ENCODE assay signal across 8 cellular contexts in genomic region chr19:43462887-43463380, GRCh38. TPM values are rescaled to one million over a fixed set of nuclear protein-coding genes. Genes with fewer than 3 reads are reported as not detected.
DNase-seq lines count a peak whose midpoint lies in the region; ATAC-seq and TF ChIP-seq lines count a peak whose summit lies in the region.

No MANE protein-coding gene starts in this region.

- H3K27me3 Mint-ChIP-seq in activated naive CD4-positive, alpha-beta T cell treated with anti-CD3 and anti-CD28 coated beads for 36 hours (ENCODE audit: low read depth): no peaks in the 10 kb centered on the region

- no peak for TF ChIP-seq CTCF in adrenal gland (IDR thresholded peaks at IDR 0.05)
- TF ChIP-seq CTCF in liver (IDR thresholded peaks at IDR 0.05; ENCODE audit: low read depth, low read length, missing input control): no peak
- no peak for TF ChIP-seq CTCF in tibial artery (IDR thresholded peaks at IDR 0.05)

- TF ChIP-seq POLR2A in adrenal gland (IDR thresholded peaks at IDR 0.05) (no peak), GM18505 (IDR thresholded peaks at IDR 0.05; ENCODE audit: borderline replicate concordance, extremely low read depth, insufficient read depth, insufficient read length) (no peak)

- peaks cover 31% of the 10 kb centered on the region for H3K4me1 Mint-ChIP-seq in activated naive CD4-positive, alpha-beta T cell treated with anti-CD3 and anti-CD28 coated beads for 36 hours (ENCODE audit: low read depth)

- CTCF ChIA-PET in activated naive CD4-positive, alpha-beta T cell treated with anti-CD3 and anti-CD28 coated beads for 36 hours (lab: Charles Lee): interaction anchor here (0.8 to 3.8 kb wide), 6 partner anchors 16 to 132 kb away, joined by 3 to 37 read pairs (median 4); no protein-coding TSS in a partner anchor

- peaks cover 6 to 11% of the 10 kb centered on the region in 2 donors for H3K4me1 ChIP-seq in adrenal gland (replicated peaks in 1 of 2)
- H3K4me1 ChIP-seq in liver (ENCODE audit: control insufficient read depth in 4 of 4, insufficient read depth in 4 of 4, low read length in 3 of 4): peaks cover 0 to 12% (median 7%) of the 10 kb centered on the region in 4 donors
- peaks cover 0 to 22% (median 11%) of the 10 kb centered on the region in 4 donors for H3K4me1 ChIP-seq in tibial artery

- H3K9me3 Mint-ChIP-seq in activated naive CD4-positive, alpha-beta T cell treated with anti-CD3 and anti-CD28 coated beads for 36 hours: no peaks in the 10 kb centered on the region

- intact Hi-C loops in activated naive CD4-positive, alpha-beta T cell treated with anti-CD3 and anti-CD28 coated beads for 36 hours (cut with micrococcal nuclease): loop anchor here (1.0 to 10.0 kb wide), 8 partner anchors 12 to 322 kb away; partner anchors contain the start of genes IRGQ, KCNN4, PHLDB3 and PINLYP
- intact Hi-C loops in adrenal gland (cut with DNase I) (no loop called here), tibial artery (cut with DNase I; ENCODE audit: low total_unique reads) (loop anchor here (5.0 kb wide), 1 partner anchor 39 kb away; the partner anchor contains the start of gene PHLDB3)

- H3K9me3 ChIP-seq in adrenal gland (replicated peaks in 1 of 3): no peaks in the 10 kb centered on the region
- H3K9me3 ChIP-seq in liver (ENCODE audit: control insufficient read depth in 4 of 4, low read length in 3 of 4): no peaks in the 10 kb centered on the region
- H3K9me3 ChIP-seq in tibial artery: no peaks in the 10 kb centered on the region

- WGBS in adrenal gland, 4 donors: 8 to 50% (median 28%) methylated on average over 3 to 32 of the region's 32 CpGs
- WGBS in liver: 17% methylated on average over 32 of the region's 32 CpGs

- H3K27ac ChIP-seq in adrenal gland (peak overlapping the region in 3 of 5 donors; percentile 73 to 90 (median 90)), liver (ENCODE audit: low read depth in 1 of 2, low read length in 2 of 2) (peak overlapping the region; percentile 17 to 80), tibial artery (peak overlapping the region; percentile 82 to 88)

- H3K4me3 ChIP-seq in adrenal gland (peak overlapping the region in 2 of 4 donors; percentile 15 to 69), liver (ENCODE audit: low read depth in 1 of 3, low read length in 3 of 3) (peak overlapping the region; percentile 27 to 64 (median 62)), tibial artery (peak overlapping the region; percentile 64 to 71)

- no peaks in the 10 kb centered on the region for H3K36me3 Mint-ChIP-seq in activated naive CD4-positive, alpha-beta T cell treated with anti-CD3 and anti-CD28 coated beads for 36 hours (ENCODE audit: low read depth)

- H3K36me3 ChIP-seq in adrenal gland (replicated peaks in 1 of 2): no peaks in the 10 kb centered on the region
- no peaks in the 10 kb centered on the region for H3K36me3 ChIP-seq in liver (ENCODE audit: control insufficient read depth in 4 of 4, insufficient read depth in 3 of 4, low read depth in 1 of 4, low read length in 3 of 4)
- H3K36me3 ChIP-seq in tibial artery: peaks cover 0 to 6% (median 0%) of the 10 kb centered on the region in 3 donors

- no peaks in the 10 kb centered on the region for H3K27me3 ChIP-seq in adrenal gland
- H3K27me3 ChIP-seq in liver (ENCODE audit: control insufficient read depth in 4 of 4, insufficient read depth in 4 of 4, low read length in 3 of 4): no peaks in the 10 kb centered on the region
- peaks cover 0 to 9% of the 10 kb centered on the region in 2 donors for H3K27me3 ChIP-seq in tibial artery

- no peak for DNase-seq in activated naive CD4-positive, alpha-beta T cell treated with anti-CD3 and anti-CD28 coated beads for 36 hours
- no peak for DNase-seq in activated naive CD4-positive, alpha-beta T cell (lab: John Stamatoyannopoulos, UW)
- DNase-seq in adrenal gland (no peak), tibial artery (no peak)

- peak overlapping the region; percentile 50 for H3K27ac Mint-ChIP-seq in activated naive CD4-positive, alpha-beta T cell treated with anti-CD3 and anti-CD28 coated beads for 36 hours

- ATAC-seq in GM21367 (IDR thresholded peaks at IDR 0.05; ENCODE audit: unreplicated experiment) (no peak), GM18505 (IDR thresholded peaks at IDR 0.05; ENCODE audit: unreplicated experiment) (no peak)
- no peak for ATAC-seq in activated CD4-positive, CD25-positive, alpha-beta regulatory T cell treated with anti-CD3 and anti-CD28 coated beads, Interleukin-2, amount 50 U/mL, for 24 hours

- TF ChIP-seq RAD21 in liver (IDR thresholded peaks at IDR 0.05): no peak

- H3K9ac ChIP-seq in liver (ENCODE audit: low read depth in 1 of 2, low read length in 2 of 2): no peak overlapping the region

- H3K4me3 Mint-ChIP-seq in activated naive CD4-positive, alpha-beta T cell treated with anti-CD3 and anti-CD28 coated beads for 36 hours: peak overlapping the region; percentile 94

TF ChIP-seq in liver, 16 proteins besides CTCF, POLR2A, EP300 and RAD21:
- TF ChIP-seq HNF4A (conservative IDR thresholded peaks at IDR 0.05): no peak
- no peak for TF ChIP-seq HNF4G (IDR thresholded peaks at IDR 0.05)
- TF ChIP-seq EGR1 (IDR thresholded peaks at IDR 0.05; ENCODE audit: low read depth in 2 of 2): no peak
- no peak for TF ChIP-seq ATF3 (IDR thresholded peaks at IDR 0.05)
- TF ChIP-seq TAF1 (conservative IDR thresholded peaks at IDR 0.05): no peak
- no peak for TF ChIP-seq FOXA1 (IDR thresholded peaks at IDR 0.05)
- no peak for TF ChIP-seq REST (IDR thresholded peaks at IDR 0.05)
- TF ChIP-seq FOXA2 (IDR thresholded peaks at IDR 0.05): no peak
- TF ChIP-seq NR2F2 (IDR thresholded peaks at IDR 0.05): no peak
- no peak for TF ChIP-seq GABPA (IDR thresholded peaks at IDR 0.05 in 1 of 2, conservative IDR thresholded peaks at IDR 0.05 in 1 of 2)
- TF ChIP-seq SP1 (IDR thresholded peaks at IDR 0.05): no peak
- TF ChIP-seq MAX (IDR thresholded peaks at IDR 0.05): no peak
- TF ChIP-seq YY1 (IDR thresholded peaks at IDR 0.05): no peak
- TF ChIP-seq JUND (IDR thresholded peaks at IDR 0.05): no peak
- TF ChIP-seq RXRA (IDR thresholded peaks at IDR 0.05): no peak
- TF ChIP-seq ZBTB33 (IDR thresholded peaks at IDR 0.05): no peak

RNA-seq across cellular contexts. Expression of gene LYPD3, which starts 2.5 kb away (rescaled TPM):
- 1 to 10 TPM; 1.5 to 1.6 TPM for total RNA-seq in activated naive CD4-positive, alpha-beta T cell treated with anti-CD3 and anti-CD28 coated beads for 36 hours
- total RNA-seq in adrenal gland (1 to 10 TPM in 5 of 8 donors, under 1 TPM in 3; 0.18 to 1.9 (median 1.2) TPM), liver (under 1 TPM; 0.08 to 0.09 TPM)
- polyA plus RNA-seq in adrenal gland (under 1 TPM; 0.48 to 0.73 (median 0.57) TPM), liver (under 1 TPM; 0.26 to 0.38 TPM)

RNA-seq across cellular contexts. Expression of gene PHLDB3, which starts 41.6 kb away (rescaled TPM):
- 10 to 100 TPM; 12.9 to 14.9 TPM for total RNA-seq in activated naive CD4-positive, alpha-beta T cell treated with anti-CD3 and anti-CD28 coated beads for 36 hours
- 10 to 100 TPM in 7 of 8 donors, 1 to 10 TPM in 1; 3.5 to 30.7 (median 19.5) TPM for total RNA-seq in adrenal gland
- polyA plus RNA-seq in adrenal gland: 10 to 100 TPM in 2 of 3 donors, 1 to 10 TPM in 1; 1.7 to 54.5 (median 33.7) TPM
- 10 to 100 TPM; 10.6 to 18.2 TPM for total RNA-seq in liver
- 10 to 100 TPM; 10.7 to 12.7 TPM for polyA plus RNA-seq in liver

RNA-seq across cellular contexts. Expression of gene TEX101, which starts 48.2 kb away (rescaled TPM):
- not detected for total RNA-seq in activated naive CD4-positive, alpha-beta T cell treated with anti-CD3 and anti-CD28 coated beads for 36 hours
- total RNA-seq in adrenal gland: not detected
- polyA plus RNA-seq in adrenal gland: not detected
- not detected for total RNA-seq in liver
- polyA plus RNA-seq in liver: not detected

Comparison
In these comparisons a context has a peak if more than half of its experiments do, and no peak if none do; other contexts are left out.
1. intact Hi-C loops: an anchor here in activated naive CD4-positive, alpha-beta T cell treated with anti-CD3 and anti-CD28 coated beads for 36 hours (1.0 to 10.0 kb wide) and tibial artery (5.0 kb wide); none called in adrenal gland.